In the genomic region with DNA sequence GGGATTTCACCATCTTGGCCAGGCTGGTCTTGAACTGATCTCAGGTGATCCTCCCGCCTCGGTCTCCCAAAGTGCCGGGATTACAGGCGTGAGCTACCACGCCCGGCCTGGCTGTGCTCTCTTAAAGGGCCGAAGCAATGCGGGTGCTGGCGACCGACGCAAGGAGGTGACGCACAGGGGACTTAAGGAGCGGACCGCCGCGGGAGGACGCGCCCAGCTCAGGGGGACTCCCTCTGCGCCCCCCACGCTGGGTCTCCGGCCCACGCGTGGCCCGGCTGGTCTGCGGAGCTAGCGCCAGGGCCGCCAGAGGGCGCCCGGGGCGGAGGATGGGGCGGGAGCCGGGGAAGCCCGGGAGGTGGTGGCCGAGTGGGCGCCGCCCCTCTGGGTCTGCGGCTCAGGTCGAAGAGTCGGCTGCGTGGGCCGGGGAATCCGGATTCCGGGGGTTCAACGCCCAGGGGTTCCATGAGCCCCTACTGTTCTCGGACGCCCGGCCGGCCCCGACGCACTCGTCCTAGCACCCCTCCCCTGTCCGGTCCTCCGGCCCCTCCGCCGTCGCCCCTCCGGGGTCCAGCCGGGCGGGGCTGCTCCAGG, we compare ENCODE assay signal across 1 cellular context.
A peak's percentile ranks its signal among the peaks of the same experiment; 100 is the strongest.
TF ChIP-seq lines count a peak whose summit lies in the region.

No MANE protein-coding gene starts in this region.

TF ChIP-seq in K562, 482 proteins besides CTCF, POLR2A, EP300 and RAD21 (continued from another document and continues in another):
- TF ChIP-seq, protein P1, sequence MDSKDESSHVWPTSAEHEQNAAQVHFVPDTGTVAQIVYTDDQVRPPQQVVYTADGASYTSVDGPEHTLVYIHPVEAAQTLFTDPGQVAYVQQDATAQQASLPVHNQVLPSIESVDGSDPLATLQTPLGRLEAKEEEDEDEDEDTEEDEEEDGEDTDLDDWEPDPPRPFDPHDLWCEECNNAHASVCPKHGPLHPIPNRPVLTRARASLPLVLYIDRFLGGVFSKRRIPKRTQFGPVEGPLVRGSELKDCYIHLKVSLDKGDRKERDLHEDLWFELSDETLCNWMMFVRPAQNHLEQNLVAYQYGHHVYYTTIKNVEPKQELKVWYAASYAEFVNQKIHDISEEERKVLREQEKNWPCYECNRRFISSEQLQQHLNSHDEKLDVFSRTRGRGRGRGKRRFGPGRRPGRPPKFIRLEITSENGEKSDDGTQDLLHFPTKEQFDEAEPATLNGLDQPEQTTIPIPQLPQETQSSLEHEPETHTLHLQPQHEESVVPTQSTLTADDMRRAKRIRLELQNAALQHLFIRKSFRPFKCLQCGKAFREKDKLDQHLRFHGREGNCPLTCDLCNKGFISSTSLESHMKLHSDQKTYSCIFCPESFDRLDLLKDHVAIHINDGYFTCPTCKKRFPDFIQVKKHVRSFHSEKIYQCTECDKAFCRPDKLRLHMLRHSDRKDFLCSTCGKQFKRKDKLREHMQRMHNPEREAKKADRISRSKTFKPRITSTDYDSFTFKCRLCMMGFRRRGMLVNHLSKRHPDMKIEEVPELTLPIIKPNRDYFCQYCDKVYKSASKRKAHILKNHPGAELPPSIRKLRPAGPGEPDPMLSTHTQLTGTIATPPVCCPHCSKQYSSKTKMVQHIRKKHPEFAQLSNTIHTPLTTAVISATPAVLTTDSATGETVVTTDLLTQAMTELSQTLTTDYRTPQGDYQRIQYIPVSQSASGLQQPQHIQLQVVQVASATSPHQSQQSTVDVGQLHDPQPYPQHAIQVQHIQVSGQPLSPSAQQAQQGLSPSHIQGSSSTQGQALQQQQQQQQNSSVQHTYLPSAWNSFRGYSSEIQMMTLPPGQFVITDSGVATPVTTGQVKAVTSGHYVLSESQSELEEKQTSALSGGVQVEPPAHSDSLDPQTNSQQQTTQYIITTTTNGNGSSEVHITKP (IDR thresholded peaks at IDR 0.05; ENCODE audit: partially characterized antibody) = peak; percentile 91
- TF ChIP-seq CAMTA2 (CRISPR knock-in tag; conservative IDR thresholded peaks at IDR 0.05) = no peak
- TF ChIP-seq, protein P2, sequence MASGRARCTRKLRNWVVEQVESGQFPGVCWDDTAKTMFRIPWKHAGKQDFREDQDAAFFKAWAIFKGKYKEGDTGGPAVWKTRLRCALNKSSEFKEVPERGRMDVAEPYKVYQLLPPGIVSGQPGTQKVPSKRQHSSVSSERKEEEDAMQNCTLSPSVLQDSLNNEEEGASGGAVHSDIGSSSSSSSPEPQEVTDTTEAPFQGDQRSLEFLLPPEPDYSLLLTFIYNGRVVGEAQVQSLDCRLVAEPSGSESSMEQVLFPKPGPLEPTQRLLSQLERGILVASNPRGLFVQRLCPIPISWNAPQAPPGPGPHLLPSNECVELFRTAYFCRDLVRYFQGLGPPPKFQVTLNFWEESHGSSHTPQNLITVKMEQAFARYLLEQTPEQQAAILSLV (tag; IDR thresholded peaks at IDR 0.05) = no peak
- TF ChIP-seq DPF2 (IDR thresholded peaks at IDR 0.05) = peak; percentile 65; the same call in 1 of the 2 replicates
- peak; percentile 50; the same call in 1 of the 2 replicates for TF ChIP-seq BCOR (IDR thresholded peaks at IDR 0.05)
- no peak for TF ChIP-seq SPI1 (IDR thresholded peaks at IDR 0.05; ENCODE audit: borderline replicate concordance, low read depth, low read length)
- TF ChIP-seq, protein P3, sequence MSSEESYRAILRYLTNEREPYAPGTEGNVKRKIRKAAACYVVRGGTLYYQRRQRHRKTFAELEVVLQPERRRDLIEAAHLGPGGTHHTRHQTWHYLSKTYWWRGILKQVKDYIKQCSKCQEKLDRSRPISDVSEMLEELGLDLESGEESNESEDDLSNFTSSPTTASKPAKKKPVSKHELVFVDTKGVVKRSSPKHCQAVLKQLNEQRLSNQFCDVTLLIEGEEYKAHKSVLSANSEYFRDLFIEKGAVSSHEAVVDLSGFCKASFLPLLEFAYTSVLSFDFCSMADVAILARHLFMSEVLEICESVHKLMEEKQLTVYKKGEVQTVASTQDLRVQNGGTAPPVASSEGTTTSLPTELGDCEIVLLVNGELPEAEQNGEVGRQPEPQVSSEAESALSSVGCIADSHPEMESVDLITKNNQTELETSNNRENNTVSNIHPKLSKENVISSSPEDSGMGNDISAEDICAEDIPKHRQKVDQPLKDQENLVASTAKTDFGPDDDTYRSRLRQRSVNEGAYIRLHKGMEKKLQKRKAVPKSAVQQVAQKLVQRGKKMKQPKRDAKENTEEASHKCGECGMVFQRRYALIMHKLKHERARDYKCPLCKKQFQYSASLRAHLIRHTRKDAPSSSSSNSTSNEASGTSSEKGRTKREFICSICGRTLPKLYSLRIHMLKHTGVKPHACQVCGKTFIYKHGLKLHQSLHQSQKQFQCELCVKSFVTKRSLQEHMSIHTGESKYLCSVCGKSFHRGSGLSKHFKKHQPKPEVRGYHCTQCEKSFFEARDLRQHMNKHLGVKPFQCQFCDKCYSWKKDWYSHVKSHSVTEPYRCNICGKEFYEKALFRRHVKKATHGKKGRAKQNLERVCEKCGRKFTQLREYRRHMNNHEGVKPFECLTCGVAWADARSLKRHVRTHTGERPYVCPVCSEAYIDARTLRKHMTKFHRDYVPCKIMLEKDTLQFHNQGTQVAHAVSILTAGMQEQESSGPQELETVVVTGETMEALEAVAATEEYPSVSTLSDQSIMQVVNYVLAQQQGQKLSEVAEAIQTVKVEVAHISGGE (CRISPR knock-in tag; IDR thresholded peaks at IDR 0.05) = 0 out of 6 replicates have a peak, but pooled peaks of 1 of the 3 experiments have one; percentile 1
- TF ChIP-seq TFAM (CRISPR knock-in tag; conservative IDR thresholded peaks at IDR 0.05) = no peak
- peak; percentile 92 for TF ChIP-seq EGR1 (conservative IDR thresholded peaks at IDR 0.05)
- peak; percentile 41 for TF ChIP-seq POLR2B (IDR thresholded peaks at IDR 0.05; ENCODE audit: low read depth, partially characterized antibody)
- 0 out of 2 replicates have a peak, but pooled peaks have one; percentile 51 for TF ChIP-seq ZSCAN29 (IDR thresholded peaks at IDR 0.05)
- TF ChIP-seq, protein P4, sequence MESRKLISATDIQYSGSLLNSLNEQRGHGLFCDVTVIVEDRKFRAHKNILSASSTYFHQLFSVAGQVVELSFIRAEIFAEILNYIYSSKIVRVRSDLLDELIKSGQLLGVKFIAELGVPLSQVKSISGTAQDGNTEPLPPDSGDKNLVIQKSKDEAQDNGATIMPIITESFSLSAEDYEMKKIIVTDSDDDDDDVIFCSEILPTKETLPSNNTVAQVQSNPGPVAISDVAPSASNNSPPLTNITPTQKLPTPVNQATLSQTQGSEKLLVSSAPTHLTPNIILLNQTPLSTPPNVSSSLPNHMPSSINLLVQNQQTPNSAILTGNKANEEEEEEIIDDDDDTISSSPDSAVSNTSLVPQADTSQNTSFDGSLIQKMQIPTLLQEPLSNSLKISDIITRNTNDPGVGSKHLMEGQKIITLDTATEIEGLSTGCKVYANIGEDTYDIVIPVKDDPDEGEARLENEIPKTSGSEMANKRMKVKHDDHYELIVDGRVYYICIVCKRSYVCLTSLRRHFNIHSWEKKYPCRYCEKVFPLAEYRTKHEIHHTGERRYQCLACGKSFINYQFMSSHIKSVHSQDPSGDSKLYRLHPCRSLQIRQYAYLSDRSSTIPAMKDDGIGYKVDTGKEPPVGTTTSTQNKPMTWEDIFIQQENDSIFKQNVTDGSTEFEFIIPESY (CRISPR knock-in tag; IDR thresholded peaks at IDR 0.05) = peak; percentile 53; the same call in 1 of the 2 replicates
- peak; percentile 38; the same call in 1 of the 2 replicates for TF ChIP-seq ZEB2 (IDR thresholded peaks at IDR 0.05)
- TF ChIP-seq, protein P5, sequence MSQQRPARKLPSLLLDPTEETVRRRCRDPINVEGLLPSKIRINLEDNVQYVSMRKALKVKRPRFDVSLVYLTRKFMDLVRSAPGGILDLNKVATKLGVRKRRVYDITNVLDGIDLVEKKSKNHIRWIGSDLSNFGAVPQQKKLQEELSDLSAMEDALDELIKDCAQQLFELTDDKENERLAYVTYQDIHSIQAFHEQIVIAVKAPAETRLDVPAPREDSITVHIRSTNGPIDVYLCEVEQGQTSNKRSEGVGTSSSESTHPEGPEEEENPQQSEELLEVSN (IDR thresholded peaks at IDR 0.05; ENCODE audit: borderline replicate concordance in 1 of 2, extremely low read depth in 1 of 2, insufficient read depth in 1 of 2, insufficient read length in 1 of 2, low read depth in 1 of 2, low read length in 1 of 2, poor library complexity in 1 of 2, severe bottlenecking in 1 of 2) = peak; percentile 36 to 89
- no peak; the same call in 1 of the 2 replicates for TF ChIP-seq TCF3 (CRISPR knock-in tag; IDR thresholded peaks at IDR 0.05)
- peak in 1 of 2 experiments; percentile 37; a peak in 1 of 4 replicates for TF ChIP-seq TRIM24 (IDR thresholded peaks at IDR 0.05)
- TF ChIP-seq POLR2AphosphoS5 (IDR thresholded peaks at IDR 0.05; ENCODE audit: control insufficient read depth, insufficient read depth, low read depth, low read length) = 0 out of 2 replicates have a peak, but pooled peaks have one; percentile 29
- TF ChIP-seq ATF1 (CRISPR knock-in tag; IDR thresholded peaks at IDR 0.05) = no peak
- TF ChIP-seq ATF1 (tag; IDR thresholded peaks at IDR 0.05) = peak; percentile 54
- 0 out of 4 replicates have a peak, but pooled peaks of 1 of the 2 experiments have one; percentile 33 for TF ChIP-seq NONO (IDR thresholded peaks at IDR 0.05; ENCODE audit: low read depth in 2 of 2, low read length in 1 of 2)
- TF ChIP-seq CBFA2T3 (IDR thresholded peaks at IDR 0.05) = 0 out of 2 replicates have a peak, but pooled peaks have one; percentile 18
- TF ChIP-seq SMC3 (conservative IDR thresholded peaks at IDR 0.05; ENCODE audit: insufficient read depth, low read depth, low read length) = peak; percentile 46
- TF ChIP-seq RFX5 (IDR thresholded peaks at IDR 0.05; ENCODE audit: low read depth, low read length) = no peak
- 0 out of 4 replicates have a peak, but pooled peaks of 1 of the 2 experiments have one; percentile 19 for TF ChIP-seq TBL1XR1 (IDR thresholded peaks at IDR 0.05; ENCODE audit: low read length in 2 of 2)
- peak; percentile 83 for TF ChIP-seq POLR2G (IDR thresholded peaks at IDR 0.05; ENCODE audit: low read depth, low read length)
- TF ChIP-seq ZNF175 (CRISPR knock-in tag; IDR thresholded peaks at IDR 0.05; ENCODE audit: low read depth) = no peak
- peak; percentile 90 to 97; a peak in 3 of 4 replicates for TF ChIP-seq MAZ (CRISPR knock-in tag; conservative IDR thresholded peaks at IDR 0.05 in 1 of 2, IDR thresholded peaks at IDR 0.05 in 1 of 2)
- peak; percentile 82 for TF ChIP-seq U2AF1 (optimal IDR thresholded peaks at IDR 0.05; ENCODE audit: low read depth, low read length)
- 0 out of 2 replicates have a peak, but pooled peaks have one; percentile 56 for TF ChIP-seq NBN (IDR thresholded peaks at IDR 0.05; ENCODE audit: low read depth)
- TF ChIP-seq, protein P6, sequence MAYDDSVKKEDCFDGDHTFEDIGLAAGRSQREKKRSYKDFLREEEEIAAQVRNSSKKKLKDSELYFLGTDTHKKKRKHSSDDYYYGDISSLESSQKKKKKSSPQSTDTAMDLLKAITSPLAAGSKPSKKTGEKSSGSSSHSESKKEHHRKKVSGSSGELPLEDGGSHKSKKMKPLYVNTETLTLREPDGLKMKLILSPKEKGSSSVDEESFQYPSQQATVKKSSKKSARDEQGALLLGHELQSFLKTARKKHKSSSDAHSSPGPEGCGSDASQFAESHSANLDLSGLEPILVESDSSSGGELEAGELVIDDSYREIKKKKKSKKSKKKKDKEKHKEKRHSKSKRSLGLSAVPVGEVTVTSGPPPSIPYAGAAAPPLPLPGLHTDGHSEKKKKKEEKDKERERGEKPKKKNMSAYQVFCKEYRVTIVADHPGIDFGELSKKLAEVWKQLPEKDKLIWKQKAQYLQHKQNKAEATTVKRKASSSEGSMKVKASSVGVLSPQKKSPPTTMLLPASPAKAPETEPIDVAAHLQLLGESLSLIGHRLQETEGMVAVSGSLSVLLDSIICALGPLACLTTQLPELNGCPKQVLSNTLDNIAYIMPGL (CRISPR knock-in tag; IDR thresholded peaks at IDR 0.05) = peak; percentile 82; the same call in 1 of the 2 replicates
- TF ChIP-seq, protein P7, sequence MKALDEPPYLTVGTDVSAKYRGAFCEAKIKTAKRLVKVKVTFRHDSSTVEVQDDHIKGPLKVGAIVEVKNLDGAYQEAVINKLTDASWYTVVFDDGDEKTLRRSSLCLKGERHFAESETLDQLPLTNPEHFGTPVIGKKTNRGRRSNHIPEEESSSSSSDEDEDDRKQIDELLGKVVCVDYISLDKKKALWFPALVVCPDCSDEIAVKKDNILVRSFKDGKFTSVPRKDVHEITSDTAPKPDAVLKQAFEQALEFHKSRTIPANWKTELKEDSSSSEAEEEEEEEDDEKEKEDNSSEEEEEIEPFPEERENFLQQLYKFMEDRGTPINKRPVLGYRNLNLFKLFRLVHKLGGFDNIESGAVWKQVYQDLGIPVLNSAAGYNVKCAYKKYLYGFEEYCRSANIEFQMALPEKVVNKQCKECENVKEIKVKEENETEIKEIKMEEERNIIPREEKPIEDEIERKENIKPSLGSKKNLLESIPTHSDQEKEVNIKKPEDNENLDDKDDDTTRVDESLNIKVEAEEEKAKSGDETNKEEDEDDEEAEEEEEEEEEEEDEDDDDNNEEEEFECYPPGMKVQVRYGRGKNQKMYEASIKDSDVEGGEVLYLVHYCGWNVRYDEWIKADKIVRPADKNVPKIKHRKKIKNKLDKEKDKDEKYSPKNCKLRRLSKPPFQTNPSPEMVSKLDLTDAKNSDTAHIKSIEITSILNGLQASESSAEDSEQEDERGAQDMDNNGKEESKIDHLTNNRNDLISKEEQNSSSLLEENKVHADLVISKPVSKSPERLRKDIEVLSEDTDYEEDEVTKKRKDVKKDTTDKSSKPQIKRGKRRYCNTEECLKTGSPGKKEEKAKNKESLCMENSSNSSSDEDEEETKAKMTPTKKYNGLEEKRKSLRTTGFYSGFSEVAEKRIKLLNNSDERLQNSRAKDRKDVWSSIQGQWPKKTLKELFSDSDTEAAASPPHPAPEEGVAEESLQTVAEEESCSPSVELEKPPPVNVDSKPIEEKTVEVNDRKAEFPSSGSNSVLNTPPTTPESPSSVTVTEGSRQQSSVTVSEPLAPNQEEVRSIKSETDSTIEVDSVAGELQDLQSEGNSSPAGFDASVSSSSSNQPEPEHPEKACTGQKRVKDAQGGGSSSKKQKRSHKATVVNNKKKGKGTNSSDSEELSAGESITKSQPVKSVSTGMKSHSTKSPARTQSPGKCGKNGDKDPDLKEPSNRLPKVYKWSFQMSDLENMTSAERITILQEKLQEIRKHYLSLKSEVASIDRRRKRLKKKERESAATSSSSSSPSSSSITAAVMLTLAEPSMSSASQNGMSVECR (CRISPR knock-in tag; IDR thresholded peaks at IDR 0.05) = peak; percentile 73; the same call in 1 of the 2 replicates
- TF ChIP-seq, protein P8, sequence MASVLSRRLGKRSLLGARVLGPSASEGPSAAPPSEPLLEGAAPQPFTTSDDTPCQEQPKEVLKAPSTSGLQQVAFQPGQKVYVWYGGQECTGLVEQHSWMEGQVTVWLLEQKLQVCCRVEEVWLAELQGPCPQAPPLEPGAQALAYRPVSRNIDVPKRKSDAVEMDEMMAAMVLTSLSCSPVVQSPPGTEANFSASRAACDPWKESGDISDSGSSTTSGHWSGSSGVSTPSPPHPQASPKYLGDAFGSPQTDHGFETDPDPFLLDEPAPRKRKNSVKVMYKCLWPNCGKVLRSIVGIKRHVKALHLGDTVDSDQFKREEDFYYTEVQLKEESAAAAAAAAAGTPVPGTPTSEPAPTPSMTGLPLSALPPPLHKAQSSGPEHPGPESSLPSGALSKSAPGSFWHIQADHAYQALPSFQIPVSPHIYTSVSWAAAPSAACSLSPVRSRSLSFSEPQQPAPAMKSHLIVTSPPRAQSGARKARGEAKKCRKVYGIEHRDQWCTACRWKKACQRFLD (CRISPR knock-in tag; IDR thresholded peaks at IDR 0.05) = 0 out of 2 replicates have a peak, but pooled peaks have one; percentile 7
